10 cellular contexts compared by ENCODE assay signal in genomic region chr20:37407573-37408002, GRCh38.
DNase-seq lines count a peak whose midpoint lies in the region; ATAC-seq and TF ChIP-seq lines count a peak whose summit lies in the region.
"Had no signal": no experiment of that assay in that cellular context is flagged by ENCODE, and none has a peak within 500 bp of the region (broad histone marks: within the 10 kb centered on the region; RNA-seq: fewer than 3 reads in every experiment).

No MANE protein-coding gene starts in this region.

- no peak overlapping the region for H3K4me2 ChIP-seq in hepatocyte

- no peaks in the 10 kb centered on the region for H3K9me3 ChIP-seq in hepatocyte (ENCODE audit: low read depth)

- no peaks in the 10 kb centered on the region for H3K79me2 ChIP-seq in hepatocyte

- intact Hi-C loops in natural killer cell (cut with micrococcal nuclease) = no loop called here

- no peaks in the 10 kb centered on the region for H3K36me3 ChIP-seq in hepatocyte (replicated peaks; ENCODE audit: insufficient read depth, low read depth)

- WGBS in hepatocyte (ENCODE audit: low lambda C conversion rate, missing lambda C conversion rate) = 70% methylated on average over 14 of the region's 14 CpGs

- no peak overlapping the region for H3K27ac Mint-ChIP-seq in natural killer cell treated with Interleukin-12 subunit alpha and Interleukin-12 subunit beta and Interleukin-15 and Interleukin-18, amount 100 ng/mL, for 72 hours
- H3K27ac Mint-ChIP-seq in natural killer cell = no peak overlapping the region
- no peak overlapping the region for H3K27ac Mint-ChIP-seq in activated naive CD8-positive, alpha-beta T cell treated with anti-CD3 and anti-CD28 coated beads, Interleukin-2, amount 50 U/mL, for 24 hours
- H3K27ac Mint-ChIP-seq: activated naive CD4-positive, alpha-beta T cell treated with anti-CD3 and anti-CD28 coated beads, Interleukin-2, amount 10 ng/mL, durations not matched to agents 7 days and 5 days had no signal

- peaks cover 14 to 26% of the 10 kb centered on the region in 2 donors for H3K4me1 Mint-ChIP-seq in natural killer cell treated with Interleukin-12 subunit alpha and Interleukin-12 subunit beta and Interleukin-15 and Interleukin-18, amount 100 ng/mL, for 72 hours (ENCODE audit: low read depth in 2 of 2)
- peaks cover 18 to 20% of the 10 kb centered on the region in 2 donors for H3K4me1 Mint-ChIP-seq in natural killer cell
- peaks cover 19% of the 10 kb centered on the region for H3K4me1 Mint-ChIP-seq in activated naive CD8-positive, alpha-beta T cell treated with anti-CD3 and anti-CD28 coated beads, Interleukin-2, amount 50 U/mL, for 24 hours

- no peaks in the 10 kb centered on the region for H4K20me1 ChIP-seq in hepatocyte (ENCODE audit: insufficient read depth, poor library complexity, severe bottlenecking)

- H3K27me3 ChIP-seq in hepatocyte = no peaks in the 10 kb centered on the region

- TF ChIP-seq CTCF in natural killer cell (IDR thresholded peaks at IDR 0.05) = no peak
- no peak for TF ChIP-seq CTCF in hepatocyte (IDR thresholded peaks at IDR 0.05; ENCODE audit: poor library complexity)

- DNase-seq in natural killer cell treated with Interleukin-12 subunit alpha and Interleukin-12 subunit beta and Interleukin-15 and Interleukin-18, amount 100 ng/mL, for 72 hours (ENCODE audit: low spot score) = no peak
- DNase-seq in natural killer cell (no peak), hepatocyte (ENCODE audit: low spot score) (no peak), NCI-H1694 (lab: John Stamatoyannopoulos, UW) (no peak), DMS53 treated with DMSO at 0.1 percent for 48 hours (lab: John Stamatoyannopoulos, UW; ENCODE audit: unreplicated experiment) (no peak), amniotic stem cell (lab: John Stamatoyannopoulos, UW) (no peak), NOMO-1 (lab: John Stamatoyannopoulos, UW; ENCODE audit: unreplicated experiment in 2 of 2) (no peak)
- no peak for DNase-seq in activated naive CD8-positive, alpha-beta T cell treated with anti-CD3 and anti-CD28 coated beads, Interleukin-2, amount 50 U/mL, for 24 hours
- DNase-seq: activated naive CD4-positive, alpha-beta T cell treated with anti-CD3 and anti-CD28 coated beads, Interleukin-2, amount 10 ng/mL, durations not matched to agents 7 days and 5 days; islet precursor cell had no signal

- no peaks in the 10 kb centered on the region for H3K36me3 Mint-ChIP-seq in natural killer cell treated with Interleukin-12 subunit alpha and Interleukin-12 subunit beta and Interleukin-15 and Interleukin-18, amount 100 ng/mL, for 72 hours
- H3K36me3 Mint-ChIP-seq in natural killer cell = no peaks in the 10 kb centered on the region
- no peaks in the 10 kb centered on the region for H3K36me3 Mint-ChIP-seq in activated naive CD8-positive, alpha-beta T cell treated with anti-CD3 and anti-CD28 coated beads, Interleukin-2, amount 50 U/mL, for 24 hours (ENCODE audit: low read depth)
- H3K36me3 Mint-ChIP-seq: activated naive CD4-positive, alpha-beta T cell treated with anti-CD3 and anti-CD28 coated beads, Interleukin-2, amount 10 ng/mL, durations not matched to agents 7 days and 5 days had no signal

- H2AFZ ChIP-seq in hepatocyte = no peak overlapping the region

- H3K27ac ChIP-seq in hepatocyte = peak overlapping the region; percentile 65

- ATAC-seq in natural killer cell treated with Interleukin-12 subunit alpha and Interleukin-12 subunit beta and Interleukin-15 and Interleukin-18, amount 100 ng/mL, for 72 hours = no peak
- ATAC-seq in natural killer cell = no peak
- no peak for ATAC-seq in activated naive CD8-positive, alpha-beta T cell treated with anti-CD3 and anti-CD28 coated beads, Interleukin-2, amount 50 U/mL, for 24 hours

- peaks cover 18% of the 10 kb centered on the region for H3K4me1 ChIP-seq in hepatocyte (ENCODE audit: insufficient read depth)

- no peak overlapping the region for H3K4me3 ChIP-seq in hepatocyte

- H3K4me3 Mint-ChIP-seq in natural killer cell treated with Interleukin-12 subunit alpha and Interleukin-12 subunit beta and Interleukin-15 and Interleukin-18, amount 100 ng/mL, for 72 hours = peak overlapping the region; percentile 51
- H3K4me3 Mint-ChIP-seq in natural killer cell = no peak overlapping the region
- peak overlapping the region; percentile 3 for H3K4me3 Mint-ChIP-seq in activated naive CD8-positive, alpha-beta T cell treated with anti-CD3 and anti-CD28 coated beads, Interleukin-2, amount 50 U/mL, for 24 hours

- no peaks in the 10 kb centered on the region for H3K9me3 Mint-ChIP-seq in natural killer cell treated with Interleukin-12 subunit alpha and Interleukin-12 subunit beta and Interleukin-15 and Interleukin-18, amount 100 ng/mL, for 72 hours
- no peaks in the 10 kb centered on the region for H3K9me3 Mint-ChIP-seq in natural killer cell
- no peaks in the 10 kb centered on the region for H3K9me3 Mint-ChIP-seq in activated naive CD8-positive, alpha-beta T cell treated with anti-CD3 and anti-CD28 coated beads, Interleukin-2, amount 50 U/mL, for 24 hours
- H3K9me3 Mint-ChIP-seq: activated naive CD4-positive, alpha-beta T cell treated with anti-CD3 and anti-CD28 coated beads, Interleukin-2, amount 10 ng/mL, durations not matched to agents 7 days and 5 days had no signal

- H3K9me2 ChIP-seq in hepatocyte (replicated peaks; ENCODE audit: insufficient read depth) = no peaks in the 10 kb centered on the region

- peaks cover 12 to 40% of the 10 kb centered on the region in 2 donors for H3K27me3 Mint-ChIP-seq in natural killer cell treated with Interleukin-12 subunit alpha and Interleukin-12 subunit beta and Interleukin-15 and Interleukin-18, amount 100 ng/mL, for 72 hours
- peaks cover 27 to 40% of the 10 kb centered on the region in 2 donors for H3K27me3 Mint-ChIP-seq in natural killer cell (ENCODE audit: low read depth in 2 of 2)
- H3K27me3 Mint-ChIP-seq in activated naive CD8-positive, alpha-beta T cell treated with anti-CD3 and anti-CD28 coated beads, Interleukin-2, amount 50 U/mL, for 24 hours = peaks cover 23% of the 10 kb centered on the region
